ENCODE assay signal across 1 cellular context in the genomic region with DNA sequence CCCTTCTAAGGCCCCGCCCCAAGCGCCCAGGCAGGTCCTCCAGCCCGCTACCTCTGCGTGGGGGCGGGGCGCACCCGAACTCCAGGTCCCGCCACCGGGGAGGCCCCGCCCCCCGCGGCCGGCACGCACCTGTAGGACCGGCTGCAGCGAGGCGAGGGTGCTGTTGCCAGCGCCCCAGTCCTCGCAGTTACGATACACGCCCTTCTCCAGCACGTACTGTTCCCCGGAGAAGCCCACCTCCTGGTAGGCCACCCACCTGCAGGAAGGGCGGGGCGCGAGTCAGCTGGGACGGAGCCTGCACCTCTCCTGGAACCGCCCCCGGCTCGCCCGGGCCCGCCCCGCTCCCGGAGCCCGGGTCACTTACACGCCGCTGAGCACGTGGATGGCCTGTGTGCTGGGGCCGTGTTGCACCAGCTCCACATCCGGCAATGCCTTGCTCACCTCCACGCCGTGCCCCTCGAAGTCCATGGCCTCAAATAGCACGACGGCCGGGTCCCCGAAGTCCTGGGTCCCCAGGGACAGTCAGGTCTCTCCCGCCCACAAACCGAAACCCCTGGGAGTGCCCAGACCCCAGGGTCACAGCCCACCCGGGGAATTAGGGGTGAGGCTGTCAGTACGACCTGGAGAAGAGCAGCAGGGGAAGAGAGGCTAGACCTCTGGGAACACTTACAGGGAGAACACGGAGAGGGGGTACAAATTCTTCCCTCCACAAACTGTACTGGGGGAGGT.
TF ChIP-seq lines count a peak whose summit lies in the region.

No MANE protein-coding gene starts in this region.

TF ChIP-seq in K562, 482 proteins besides CTCF, POLR2A, EP300 and RAD21 (continued from another document and continues in another):
- TF ChIP-seq RERE (CRISPR knock-in tag; IDR thresholded peaks at IDR 0.05; ENCODE audit: borderline replicate concordance), result peak; percentile 74; the same call in 1 of the 2 replicates
- TF ChIP-seq, protein P1, sequence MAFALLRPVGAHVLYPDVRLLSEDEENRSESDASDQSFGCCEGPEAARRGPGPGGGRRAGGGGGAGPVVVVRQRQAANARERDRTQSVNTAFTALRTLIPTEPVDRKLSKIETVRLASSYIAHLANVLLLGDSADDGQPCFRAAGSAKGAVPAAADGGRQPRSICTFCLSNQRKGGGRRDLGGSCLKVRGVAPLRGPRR (CRISPR knock-in tag; IDR thresholded peaks at IDR 0.05), result peak; percentile 94
- TF ChIP-seq, protein P2, sequence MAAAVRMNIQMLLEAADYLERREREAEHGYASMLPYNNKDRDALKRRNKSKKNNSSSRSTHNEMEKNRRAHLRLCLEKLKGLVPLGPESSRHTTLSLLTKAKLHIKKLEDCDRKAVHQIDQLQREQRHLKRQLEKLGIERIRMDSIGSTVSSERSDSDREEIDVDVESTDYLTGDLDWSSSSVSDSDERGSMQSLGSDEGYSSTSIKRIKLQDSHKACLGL (CRISPR knock-in tag; IDR thresholded peaks at IDR 0.05; ENCODE audit: borderline replicate concordance, poor library complexity, severe bottlenecking), result peak; percentile 82
- peak; percentile 96 for TF ChIP-seq OTX1 (CRISPR knock-in tag; IDR thresholded peaks at IDR 0.05)
- no peak for TF ChIP-seq ZNF277 (CRISPR knock-in tag; IDR thresholded peaks at IDR 0.05; ENCODE audit: borderline replicate concordance)
- no peak for TF ChIP-seq YY1 (IDR thresholded peaks at IDR 0.05; ENCODE audit: borderline replicate concordance in 1 of 3, control insufficient read depth in 1 of 3, extremely low read depth in 1 of 3, insufficient read depth in 3 of 3, insufficient read length in 1 of 3, insufficient replicate concordance in 2 of 3, low read depth in 1 of 3, low read length in 2 of 3)
- TF ChIP-seq, protein P3, sequence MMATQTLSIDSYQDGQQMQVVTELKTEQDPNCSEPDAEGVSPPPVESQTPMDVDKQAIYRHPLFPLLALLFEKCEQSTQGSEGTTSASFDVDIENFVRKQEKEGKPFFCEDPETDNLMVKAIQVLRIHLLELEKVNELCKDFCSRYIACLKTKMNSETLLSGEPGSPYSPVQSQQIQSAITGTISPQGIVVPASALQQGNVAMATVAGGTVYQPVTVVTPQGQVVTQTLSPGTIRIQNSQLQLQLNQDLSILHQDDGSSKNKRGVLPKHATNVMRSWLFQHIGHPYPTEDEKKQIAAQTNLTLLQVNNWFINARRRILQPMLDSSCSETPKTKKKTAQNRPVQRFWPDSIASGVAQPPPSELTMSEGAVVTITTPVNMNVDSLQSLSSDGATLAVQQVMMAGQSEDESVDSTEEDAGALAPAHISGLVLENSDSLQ (IDR thresholded peaks at IDR 0.05), result peak; percentile 31; the same call in 1 of the 2 replicates
- TF ChIP-seq TRIM28 (IDR thresholded peaks at IDR 0.05), result no peak
- TF ChIP-seq TRIM24 (IDR thresholded peaks at IDR 0.05), result peak; percentile 40 to 77; a peak in 2 of 4 replicates
- TF ChIP-seq FOXP1 (CRISPR knock-in tag; IDR thresholded peaks at IDR 0.05), result peak; percentile 99
- peak; percentile 92 for TF ChIP-seq ZBTB34 (CRISPR knock-in tag; IDR thresholded peaks at IDR 0.05)
- peak; percentile 91 for TF ChIP-seq CTBP1 (IDR thresholded peaks at IDR 0.05; ENCODE audit: borderline replicate concordance)
- TF ChIP-seq PHF20 (IDR thresholded peaks at IDR 0.05; ENCODE audit: partially characterized antibody), result peak; percentile 17
- TF ChIP-seq NR2F6 (CRISPR knock-in tag; IDR thresholded peaks at IDR 0.05), result no peak
- TF ChIP-seq THAP7 (CRISPR knock-in tag; IDR thresholded peaks at IDR 0.05), result peak; percentile 82; the same call in 1 of the 2 replicates
- TF ChIP-seq, protein P4, sequence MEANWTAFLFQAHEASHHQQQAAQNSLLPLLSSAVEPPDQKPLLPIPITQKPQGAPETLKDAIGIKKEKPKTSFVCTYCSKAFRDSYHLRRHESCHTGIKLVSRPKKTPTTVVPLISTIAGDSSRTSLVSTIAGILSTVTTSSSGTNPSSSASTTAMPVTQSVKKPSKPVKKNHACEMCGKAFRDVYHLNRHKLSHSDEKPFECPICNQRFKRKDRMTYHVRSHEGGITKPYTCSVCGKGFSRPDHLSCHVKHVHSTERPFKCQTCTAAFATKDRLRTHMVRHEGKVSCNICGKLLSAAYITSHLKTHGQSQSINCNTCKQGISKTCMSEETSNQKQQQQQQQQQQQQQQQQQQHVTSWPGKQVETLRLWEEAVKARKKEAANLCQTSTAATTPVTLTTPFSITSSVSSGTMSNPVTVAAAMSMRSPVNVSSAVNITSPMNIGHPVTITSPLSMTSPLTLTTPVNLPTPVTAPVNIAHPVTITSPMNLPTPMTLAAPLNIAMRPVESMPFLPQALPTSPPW (CRISPR knock-in tag; IDR thresholded peaks at IDR 0.05), result peak; percentile 81
- TF ChIP-seq RNF219 (CRISPR knock-in tag; IDR thresholded peaks at IDR 0.05), result no peak
- TF ChIP-seq CBX3 (IDR thresholded peaks at IDR 0.05; ENCODE audit: borderline replicate concordance in 1 of 2, low read length in 2 of 2), result peak in 1 of 2 experiments; percentile 96; a peak in 2 of 3 replicates
- peak; percentile 65 for TF ChIP-seq ZNF707 (CRISPR knock-in tag; conservative IDR thresholded peaks at IDR 0.05)
- TF ChIP-seq ARID3B (CRISPR knock-in tag; IDR thresholded peaks at IDR 0.05; ENCODE audit: borderline replicate concordance), result peak; percentile 91; the same call in 1 of the 2 replicates
- peak; percentile 84; the same call in 1 of the 2 replicates for TF ChIP-seq JUN (IDR thresholded peaks at IDR 0.05; ENCODE audit: borderline replicate concordance, low read depth, low read length)
- TF ChIP-seq JUN (CRISPR knock-in tag; IDR thresholded peaks at IDR 0.05; ENCODE audit: borderline replicate concordance), result peak; percentile 98
- peak; percentile 92 for TF ChIP-seq ZNF140 (CRISPR knock-in tag; IDR thresholded peaks at IDR 0.05)
- peak; percentile 99 for TF ChIP-seq ZNF395 (CRISPR knock-in tag; IDR thresholded peaks at IDR 0.05)
- TF ChIP-seq PCBP2 (IDR thresholded peaks at IDR 0.05; ENCODE audit: low read depth, low read length, poor library complexity, severe bottlenecking), result no peak
- no peak for TF ChIP-seq GATA2 (CRISPR knock-in tag; IDR thresholded peaks at IDR 0.05)
- no peak for TF ChIP-seq THRA (IDR thresholded peaks at IDR 0.05)
- TF ChIP-seq RHOXF2B (CRISPR knock-in tag; conservative IDR thresholded peaks at IDR 0.05), result peak; percentile 79; the same call in 1 of the 2 replicates
- peak; percentile 93; the same call in 1 of the 2 replicates for TF ChIP-seq ZFPM2 (CRISPR knock-in tag; IDR thresholded peaks at IDR 0.05)
- no peak for TF ChIP-seq TCF7 (IDR thresholded peaks at IDR 0.05; ENCODE audit: borderline replicate concordance)
- peak; percentile 90 for TF ChIP-seq POLR2G (IDR thresholded peaks at IDR 0.05; ENCODE audit: low read depth, low read length)
- TF ChIP-seq ZSCAN29 (IDR thresholded peaks at IDR 0.05), result no peak
